ENCODE assay signal across 17 cellular contexts in genomic region chr5:74424162-74424868, GRCh38.
DNase-seq lines count a peak whose midpoint lies in the region; ATAC-seq and TF ChIP-seq lines count a peak whose summit lies in the region.
"Had no signal": no experiment of that assay in that cellular context is flagged by ENCODE, and none has a peak within 500 bp of the region (broad histone marks: within the 10 kb centered on the region; RNA-seq: fewer than 3 reads in every experiment).

No MANE protein-coding gene starts in this region.

- H3F3A ChIP-seq in PC-9 (ENCODE audit: insufficient read depth, low read depth): peaks cover 22% of the 10 kb centered on the region

- no peaks in the 10 kb centered on the region for H4K20me1 ChIP-seq in PC-9 (ENCODE audit: insufficient read depth)

- DNase-seq in AG09309 (ENCODE audit: low read depth) (peak; percentile 52), PC-9 (peak in 1 of 2 experiments; percentile 92), fibroblast of gingiva (ENCODE audit: low read depth) (peak; percentile 76), lower lobe of right lung (no peak), NOMO-1 treated with DMSO at 0.1 percent for 48 hours (lab: John Stamatoyannopoulos, UW; ENCODE audit: unreplicated experiment) (no peak), kidney tubule cell (ENCODE audit: low spot score) (no peak)
- DNase-seq in stimulated activated naive CD4-positive, alpha-beta T cell (lab: John Stamatoyannopoulos, UW): no peak
- DNase-seq: activated CD4-positive, CD25-positive, alpha-beta regulatory T cell; amygdala; CD8-positive, alpha-beta memory T cell; endodermal cell; KBM-7; NCI-H1105 treated with DMSO at 0.1 percent for 48 hours; Right ventricle myocardium superior; stimulated activated naive CD4-positive, alpha-beta T cell treated with Interleukin-2 at 50 U/mL for 16 hours had no signal

- CTCF ChIA-PET in PC-9 (lab: Charles Lee): no interaction called here

- H3K27ac ChIP-seq in PC-9: peak overlapping the region; percentile 82
- no peak overlapping the region for H3K27ac ChIP-seq in lower lobe of right lung
- H3K27ac ChIP-seq: ovary had no signal

- BruUV-seq in PC-9 (replicated peaks; lab: Mats Ljungman, UMichigan): no TSS peak

- peak overlapping the region; percentile 52 for H3K4me2 ChIP-seq in PC-9

- H3K36me3 ChIP-seq in PC-9 (ENCODE audit: low read depth) (no peaks in the 10 kb centered on the region), lower lobe of right lung (no peaks in the 10 kb centered on the region)
- H3K36me3 ChIP-seq: ovary had no signal

- H2AFZ ChIP-seq in PC-9: peak overlapping the region; percentile 47; the same call in 1 of the 2 replicates

- TF ChIP-seq CTCF in AG09309 (IDR thresholded peaks at IDR 0.05; ENCODE audit: control insufficient read depth, insufficient read depth, low read depth, low read length, missing control alignments) (no peak), PC-9 (conservative IDR thresholded peaks at IDR 0.05) (no peak), lower lobe of right lung (IDR thresholded peaks at IDR 0.05) (no peak)

- peaks cover 26% of the 10 kb centered on the region for H3K4me1 ChIP-seq in PC-9 (replicated peaks; ENCODE audit: insufficient read depth)
- no peaks in the 10 kb centered on the region for H3K4me1 ChIP-seq in lower lobe of right lung

- intact Hi-C loops in PC-9 (cut with micrococcal nuclease; ENCODE audit: unreplicated experiment) (no loop called here), lower lobe of right lung (cut with DNase I) (no loop called here)

- ATAC-seq in lower lobe of right lung (peak; percentile 75 to 88), GM18873 (IDR thresholded peaks at IDR 0.05; ENCODE audit: low FRiP score, unreplicated experiment) (no peak)

- POLR2A ChIA-PET in PC-9 (lab: Charles Lee; ENCODE audit: unreplicated experiment): interaction anchor here (0.5 kb wide), 1 partner anchor 212 kb away, joined by 3 read pairs; no protein-coding TSS in a partner anchor

- no peaks in the 10 kb centered on the region for H3K79me2 ChIP-seq in PC-9 (ENCODE audit: low read depth)

- H3K27me3 ChIP-seq in PC-9 (ENCODE audit: insufficient read depth, low read depth): no peaks in the 10 kb centered on the region
- no peaks in the 10 kb centered on the region for H3K27me3 ChIP-seq in lower lobe of right lung (ENCODE audit: low read depth)
- H3K27me3 ChIP-seq: ovary had no signal

- H3K9me2 ChIP-seq in PC-9 (ENCODE audit: insufficient read depth): no peaks in the 10 kb centered on the region

- 0 out of 2 replicates have a peak, but pooled peaks cover 22% of the 10 kb centered on the region for H3K9me3 ChIP-seq in PC-9 (ENCODE audit: insufficient read depth, low read depth)
- no peaks in the 10 kb centered on the region for H3K9me3 ChIP-seq in lower lobe of right lung
- H3K9me3 ChIP-seq: ovary had no signal

- no peak overlapping the region for H3K4me3 ChIP-seq in AG09309 (ENCODE audit: control insufficient read depth, low read depth, low read length)
- peak overlapping the region; percentile 11; the same call in 1 of the 2 replicates for H3K4me3 ChIP-seq in PC-9
- no peak overlapping the region for H3K4me3 ChIP-seq in lower lobe of right lung
- H3K4me3 ChIP-seq: ovary had no signal

Comparison
In these comparisons a context has a peak if more than half of its experiments do, and no peak if none do; other contexts are left out.
1. DNase-seq: peak in AG09309 (single experiment) and fibroblast of gingiva (single experiment); none in lower lobe of right lung (single experiment), NOMO-1 treated with DMSO at 0.1 percent for 48 hours (single experiment), stimulated activated naive CD4-positive, alpha-beta T cell (0 of 6) and kidney tubule cell (single experiment).